In the genomic region with DNA sequence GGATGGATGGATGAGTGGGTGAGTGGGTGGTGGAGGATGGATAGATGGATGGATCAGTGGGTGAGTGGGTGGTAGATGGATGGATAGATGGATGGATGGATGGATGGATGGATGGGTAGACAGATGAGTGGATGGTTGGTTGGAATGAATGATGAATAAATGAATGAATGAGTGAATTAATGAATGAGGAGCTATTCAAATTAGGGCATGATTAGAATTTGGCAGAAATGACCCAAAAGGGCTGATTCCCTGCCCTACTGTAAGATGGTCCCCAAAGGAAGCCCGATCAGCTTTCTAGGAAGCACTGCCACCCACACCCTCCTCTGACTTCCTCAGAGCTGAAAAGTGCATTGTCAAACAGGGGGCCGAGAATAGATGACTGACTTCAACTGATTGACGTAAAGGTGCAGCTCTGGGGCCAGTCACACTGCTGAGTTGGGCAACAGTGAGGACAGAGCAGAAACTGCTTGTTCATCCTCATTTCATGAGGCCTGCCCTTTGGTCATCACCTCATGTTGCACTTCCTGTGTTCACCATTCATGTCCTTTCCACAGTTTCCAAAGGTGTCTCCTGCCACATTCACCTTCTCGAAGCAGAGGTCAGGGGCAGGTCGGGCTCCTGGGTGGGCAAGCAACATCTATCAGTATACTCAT, we compare ENCODE assay signal across 1 cellular context.
TF ChIP-seq lines count a peak whose summit lies in the region.

No MANE protein-coding gene starts in this region.

TF ChIP-seq in K562, 482 proteins besides CTCF, POLR2A, EP300 and RAD21 (continued from another document and continues in another):
- TF ChIP-seq MTF1 (CRISPR knock-in tag; IDR thresholded peaks at IDR 0.05; ENCODE audit: borderline replicate concordance) = no peak
- no peak for TF ChIP-seq ATF1 (CRISPR knock-in tag; IDR thresholded peaks at IDR 0.05)
- 0 out of 2 replicates have a peak, but pooled peaks have one; percentile 27 for TF ChIP-seq ATF1 (tag; IDR thresholded peaks at IDR 0.05)
- TF ChIP-seq RBBP5 (IDR thresholded peaks at IDR 0.05; ENCODE audit: borderline replicate concordance, insufficient read depth, low read length, poor library complexity, severe bottlenecking) = no peak
- no peak for TF ChIP-seq XRCC4 (IDR thresholded peaks at IDR 0.05; ENCODE audit: extremely low read depth, insufficient read depth, insufficient read length)
- no peak for TF ChIP-seq STAT5A (IDR thresholded peaks at IDR 0.05; ENCODE audit: borderline replicate concordance, low read length)
- TF ChIP-seq POLR2AphosphoS2 (IDR thresholded peaks at IDR 0.05; ENCODE audit: low read length) = no peak
- TF ChIP-seq NFRKB (IDR thresholded peaks at IDR 0.05; ENCODE audit: low read depth) = no peak
- TF ChIP-seq RBFOX2 (IDR thresholded peaks at IDR 0.05; ENCODE audit: low read depth, low read length) = no peak
- TF ChIP-seq ELF4 (CRISPR knock-in tag; IDR thresholded peaks at IDR 0.05) = no peak
- TF ChIP-seq PHF8 (IDR thresholded peaks at IDR 0.05; ENCODE audit: borderline replicate concordance, low read length) = no peak
- TF ChIP-seq EHMT2 (IDR thresholded peaks at IDR 0.05) = peak; percentile 7; the same call in 1 of the 2 replicates
- TF ChIP-seq, protein P1, sequence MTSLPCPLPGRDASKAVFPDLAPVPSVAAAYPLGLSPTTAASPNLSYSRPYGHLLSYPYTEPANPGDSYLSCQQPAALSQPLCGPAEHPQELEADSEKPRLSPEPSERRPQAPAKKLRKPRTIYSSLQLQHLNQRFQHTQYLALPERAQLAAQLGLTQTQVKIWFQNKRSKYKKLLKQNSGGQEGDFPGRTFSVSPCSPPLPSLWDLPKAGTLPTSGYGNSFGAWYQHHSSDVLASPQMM (CRISPR knock-in tag; IDR thresholded peaks at IDR 0.05) = no peak
- TF ChIP-seq NR4A1 (CRISPR knock-in tag; IDR thresholded peaks at IDR 0.05) = no peak
- 0 out of 2 replicates have a peak, but pooled peaks have one; percentile 32 for TF ChIP-seq NR4A1 (tag; IDR thresholded peaks at IDR 0.05)
- TF ChIP-seq, protein P2, sequence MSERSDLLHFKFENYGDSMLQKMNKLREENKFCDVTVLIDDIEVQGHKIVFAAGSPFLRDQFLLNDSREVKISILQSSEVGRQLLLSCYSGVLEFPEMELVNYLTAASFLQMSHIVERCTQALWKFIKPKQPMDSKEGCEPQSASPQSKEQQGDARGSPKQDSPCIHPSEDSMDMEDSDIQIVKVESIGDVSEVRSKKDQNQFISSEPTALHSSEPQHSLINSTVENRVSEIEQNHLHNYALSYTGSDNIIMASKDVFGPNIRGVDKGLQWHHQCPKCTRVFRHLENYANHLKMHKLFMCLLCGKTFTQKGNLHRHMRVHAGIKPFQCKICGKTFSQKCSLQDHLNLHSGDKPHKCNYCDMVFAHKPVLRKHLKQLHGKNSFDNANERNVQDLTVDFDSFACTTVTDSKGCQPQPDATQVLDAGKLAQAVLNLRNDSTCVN (CRISPR knock-in tag; IDR thresholded peaks at IDR 0.05) = no peak
- TF ChIP-seq GABPB1 (CRISPR knock-in tag; IDR thresholded peaks at IDR 0.05) = no peak
- no peak for TF ChIP-seq CHD1 (IDR thresholded peaks at IDR 0.05; ENCODE audit: low read length)
- TF ChIP-seq GABPB2 (CRISPR knock-in tag; conservative IDR thresholded peaks at IDR 0.05) = no peak
- TF ChIP-seq, protein P3, sequence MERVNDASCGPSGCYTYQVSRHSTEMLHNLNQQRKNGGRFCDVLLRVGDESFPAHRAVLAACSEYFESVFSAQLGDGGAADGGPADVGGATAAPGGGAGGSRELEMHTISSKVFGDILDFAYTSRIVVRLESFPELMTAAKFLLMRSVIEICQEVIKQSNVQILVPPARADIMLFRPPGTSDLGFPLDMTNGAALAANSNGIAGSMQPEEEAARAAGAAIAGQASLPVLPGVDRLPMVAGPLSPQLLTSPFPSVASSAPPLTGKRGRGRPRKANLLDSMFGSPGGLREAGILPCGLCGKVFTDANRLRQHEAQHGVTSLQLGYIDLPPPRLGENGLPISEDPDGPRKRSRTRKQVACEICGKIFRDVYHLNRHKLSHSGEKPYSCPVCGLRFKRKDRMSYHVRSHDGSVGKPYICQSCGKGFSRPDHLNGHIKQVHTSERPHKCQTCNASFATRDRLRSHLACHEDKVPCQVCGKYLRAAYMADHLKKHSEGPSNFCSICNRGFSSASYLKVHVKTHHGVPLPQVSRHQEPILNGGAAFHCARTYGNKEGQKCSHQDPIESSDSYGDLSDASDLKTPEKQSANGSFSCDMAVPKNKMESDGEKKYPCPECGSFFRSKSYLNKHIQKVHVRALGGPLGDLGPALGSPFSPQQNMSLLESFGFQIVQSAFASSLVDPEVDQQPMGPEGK (CRISPR knock-in tag; IDR thresholded peaks at IDR 0.05; ENCODE audit: borderline replicate concordance) = no peak
- TF ChIP-seq, protein P4, sequence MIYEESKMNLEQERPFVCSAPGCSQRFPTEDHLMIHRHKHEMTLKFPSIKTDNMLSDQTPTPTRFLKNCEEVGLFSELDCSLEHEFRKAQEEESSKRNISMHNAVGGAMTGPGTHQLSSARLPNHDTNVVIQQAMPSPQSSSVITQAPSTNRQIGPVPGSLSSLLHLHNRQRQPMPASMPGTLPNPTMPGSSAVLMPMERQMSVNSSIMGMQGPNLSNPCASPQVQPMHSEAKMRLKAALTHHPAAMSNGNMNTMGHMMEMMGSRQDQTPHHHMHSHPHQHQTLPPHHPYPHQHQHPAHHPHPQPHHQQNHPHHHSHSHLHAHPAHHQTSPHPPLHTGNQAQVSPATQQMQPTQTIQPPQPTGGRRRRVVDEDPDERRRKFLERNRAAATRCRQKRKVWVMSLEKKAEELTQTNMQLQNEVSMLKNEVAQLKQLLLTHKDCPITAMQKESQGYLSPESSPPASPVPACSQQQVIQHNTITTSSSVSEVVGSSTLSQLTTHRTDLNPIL (CRISPR knock-in tag; IDR thresholded peaks at IDR 0.05) = no peak
- no peak for TF ChIP-seq NFXL1 (CRISPR knock-in tag; IDR thresholded peaks at IDR 0.05)
- TF ChIP-seq, protein P5, sequence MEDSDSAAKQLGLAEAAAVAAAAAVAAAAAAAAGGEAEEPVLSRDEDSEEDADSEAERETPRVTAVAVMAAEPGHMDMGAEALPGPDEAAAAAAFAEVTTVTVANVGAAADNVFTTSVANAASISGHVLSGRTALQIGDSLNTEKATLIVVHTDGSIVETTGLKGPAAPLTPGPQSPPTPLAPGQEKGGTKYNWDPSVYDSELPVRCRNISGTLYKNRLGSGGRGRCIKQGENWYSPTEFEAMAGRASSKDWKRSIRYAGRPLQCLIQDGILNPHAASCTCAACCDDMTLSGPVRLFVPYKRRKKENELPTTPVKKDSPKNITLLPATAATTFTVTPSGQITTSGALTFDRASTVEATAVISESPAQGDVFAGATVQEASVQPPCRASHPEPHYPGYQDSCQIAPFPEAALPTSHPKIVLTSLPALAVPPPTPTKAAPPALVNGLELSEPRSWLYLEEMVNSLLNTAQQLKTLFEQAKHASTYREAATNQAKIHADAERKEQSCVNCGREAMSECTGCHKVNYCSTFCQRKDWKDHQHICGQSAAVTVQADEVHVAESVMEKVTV (CRISPR knock-in tag; IDR thresholded peaks at IDR 0.05) = no peak
- TF ChIP-seq, protein P6, sequence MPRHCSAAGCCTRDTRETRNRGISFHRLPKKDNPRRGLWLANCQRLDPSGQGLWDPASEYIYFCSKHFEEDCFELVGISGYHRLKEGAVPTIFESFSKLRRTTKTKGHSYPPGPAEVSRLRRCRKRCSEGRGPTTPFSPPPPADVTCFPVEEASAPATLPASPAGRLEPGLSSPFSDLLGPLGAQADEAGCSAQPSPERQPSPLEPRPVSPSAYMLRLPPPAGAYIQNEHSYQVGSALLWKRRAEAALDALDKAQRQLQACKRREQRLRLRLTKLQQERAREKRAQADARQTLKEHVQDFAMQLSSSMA (CRISPR knock-in tag; IDR thresholded peaks at IDR 0.05) = no peak
- TF ChIP-seq RCOR1 (IDR thresholded peaks at IDR 0.05; ENCODE audit: borderline replicate concordance in 1 of 2, low read depth in 2 of 2, low read length in 2 of 2) = peak in 1 of 2 experiments; percentile 40; a peak in 1 of 4 replicates
- TF ChIP-seq ZNF274 (IDR thresholded peaks at IDR 0.05; ENCODE audit: borderline replicate concordance, low read depth, low read length) = no peak
- TF ChIP-seq YY1 (IDR thresholded peaks at IDR 0.05; ENCODE audit: borderline replicate concordance in 1 of 3, control insufficient read depth in 1 of 3, extremely low read depth in 1 of 3, insufficient read depth in 3 of 3, insufficient read length in 1 of 3, insufficient replicate concordance in 2 of 3, low read depth in 1 of 3, low read length in 2 of 3) = no peak
- no peak for TF ChIP-seq SIX5 (IDR thresholded peaks at IDR 0.05; ENCODE audit: borderline replicate concordance in 1 of 2, insufficient read depth in 1 of 2, low read depth in 1 of 2, low read length in 2 of 2)
- TF ChIP-seq NFE2 (IDR thresholded peaks at IDR 0.05; ENCODE audit: low read depth) = peak; percentile 81
- TF ChIP-seq XRCC3 (IDR thresholded peaks at IDR 0.05) = no peak
- TF ChIP-seq, protein P7, sequence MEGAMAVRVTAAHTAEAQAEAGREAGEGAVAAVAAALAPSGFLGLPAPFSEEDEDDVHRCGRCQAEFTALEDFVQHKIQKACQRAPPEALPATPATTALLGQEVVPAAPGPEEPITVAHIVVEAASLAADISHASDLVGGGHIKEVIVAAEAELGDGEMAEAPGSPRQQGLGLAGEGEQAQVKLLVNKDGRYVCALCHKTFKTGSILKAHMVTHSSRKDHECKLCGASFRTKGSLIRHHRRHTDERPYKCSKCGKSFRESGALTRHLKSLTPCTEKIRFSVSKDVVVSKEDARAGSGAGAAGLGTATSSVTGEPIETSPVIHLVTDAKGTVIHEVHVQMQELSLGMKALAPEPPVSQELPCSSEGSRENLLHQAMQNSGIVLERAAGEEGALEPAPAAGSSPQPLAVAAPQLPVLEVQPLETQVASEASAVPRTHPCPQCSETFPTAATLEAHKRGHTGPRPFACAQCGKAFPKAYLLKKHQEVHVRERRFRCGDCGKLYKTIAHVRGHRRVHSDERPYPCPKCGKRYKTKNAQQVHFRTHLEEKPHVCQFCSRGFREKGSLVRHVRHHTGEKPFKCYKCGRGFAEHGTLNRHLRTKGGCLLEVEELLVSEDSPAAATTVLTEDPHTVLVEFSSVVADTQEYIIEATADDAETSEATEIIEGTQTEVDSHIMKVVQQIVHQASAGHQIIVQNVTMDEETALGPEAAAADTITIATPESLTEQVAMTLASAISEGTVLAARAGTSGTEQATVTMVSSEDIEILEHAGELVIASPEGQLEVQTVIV (CRISPR knock-in tag; IDR thresholded peaks at IDR 0.05; ENCODE audit: borderline replicate concordance) = no peak
- peak; percentile 52; the same call in 1 of the 2 replicates for TF ChIP-seq ZNF134 (CRISPR knock-in tag; conservative IDR thresholded peaks at IDR 0.05)
- TF ChIP-seq, protein P8, sequence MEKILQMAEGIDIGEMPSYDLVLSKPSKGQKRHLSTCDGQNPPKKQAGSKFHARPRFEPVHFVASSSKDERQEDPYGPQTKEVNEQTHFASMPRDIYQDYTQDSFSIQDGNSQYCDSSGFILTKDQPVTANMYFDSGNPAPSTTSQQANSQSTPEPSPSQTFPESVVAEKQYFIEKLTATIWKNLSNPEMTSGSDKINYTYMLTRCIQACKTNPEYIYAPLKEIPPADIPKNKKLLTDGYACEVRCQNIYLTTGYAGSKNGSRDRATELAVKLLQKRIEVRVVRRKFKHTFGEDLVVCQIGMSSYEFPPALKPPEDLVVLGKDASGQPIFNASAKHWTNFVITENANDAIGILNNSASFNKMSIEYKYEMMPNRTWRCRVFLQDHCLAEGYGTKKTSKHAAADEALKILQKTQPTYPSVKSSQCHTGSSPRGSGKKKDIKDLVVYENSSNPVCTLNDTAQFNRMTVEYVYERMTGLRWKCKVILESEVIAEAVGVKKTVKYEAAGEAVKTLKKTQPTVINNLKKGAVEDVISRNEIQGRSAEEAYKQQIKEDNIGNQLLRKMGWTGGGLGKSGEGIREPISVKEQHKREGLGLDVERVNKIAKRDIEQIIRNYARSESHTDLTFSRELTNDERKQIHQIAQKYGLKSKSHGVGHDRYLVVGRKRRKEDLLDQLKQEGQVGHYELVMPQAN (IDR thresholded peaks at IDR 0.05; ENCODE audit: borderline replicate concordance) = no peak
- no peak for TF ChIP-seq NFIC (IDR thresholded peaks at IDR 0.05)
- TF ChIP-seq, protein P9, sequence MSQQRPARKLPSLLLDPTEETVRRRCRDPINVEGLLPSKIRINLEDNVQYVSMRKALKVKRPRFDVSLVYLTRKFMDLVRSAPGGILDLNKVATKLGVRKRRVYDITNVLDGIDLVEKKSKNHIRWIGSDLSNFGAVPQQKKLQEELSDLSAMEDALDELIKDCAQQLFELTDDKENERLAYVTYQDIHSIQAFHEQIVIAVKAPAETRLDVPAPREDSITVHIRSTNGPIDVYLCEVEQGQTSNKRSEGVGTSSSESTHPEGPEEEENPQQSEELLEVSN (IDR thresholded peaks at IDR 0.05; ENCODE audit: borderline replicate concordance in 1 of 2, extremely low read depth in 1 of 2, insufficient read depth in 1 of 2, insufficient read length in 1 of 2, low read depth in 1 of 2, low read length in 1 of 2, poor library complexity in 1 of 2, severe bottlenecking in 1 of 2) = no peak
- TF ChIP-seq RBM17 (IDR thresholded peaks at IDR 0.05; ENCODE audit: borderline replicate concordance, low read depth, low read length) = no peak
- TF ChIP-seq KAT2B (IDR thresholded peaks at IDR 0.05; ENCODE audit: low read depth, low read length) = no peak
- no peak for TF ChIP-seq ZBTB1 (CRISPR knock-in tag; IDR thresholded peaks at IDR 0.05; ENCODE audit: borderline replicate concordance, low read depth)
- no peak for TF ChIP-seq TAL1 (IDR thresholded peaks at IDR 0.05)
- TF ChIP-seq, protein P10, sequence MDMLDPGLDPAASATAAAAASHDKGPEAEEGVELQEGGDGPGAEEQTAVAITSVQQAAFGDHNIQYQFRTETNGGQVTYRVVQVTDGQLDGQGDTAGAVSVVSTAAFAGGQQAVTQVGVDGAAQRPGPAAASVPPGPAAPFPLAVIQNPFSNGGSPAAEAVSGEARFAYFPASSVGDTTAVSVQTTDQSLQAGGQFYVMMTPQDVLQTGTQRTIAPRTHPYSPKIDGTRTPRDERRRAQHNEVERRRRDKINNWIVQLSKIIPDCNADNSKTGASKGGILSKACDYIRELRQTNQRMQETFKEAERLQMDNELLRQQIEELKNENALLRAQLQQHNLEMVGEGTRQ (CRISPR knock-in tag; IDR thresholded peaks at IDR 0.05) = no peak
- TF ChIP-seq ZFPM2 (CRISPR knock-in tag; IDR thresholded peaks at IDR 0.05) = no peak
- TF ChIP-seq TAF7 (tag; IDR thresholded peaks at IDR 0.05) = no peak
- no peak for TF ChIP-seq ZNF197 (CRISPR knock-in tag; IDR thresholded peaks at IDR 0.05; ENCODE audit: low read depth)
- TF ChIP-seq NRF1 (conservative IDR thresholded peaks at IDR 0.05 in 1 of 2, IDR thresholded peaks at IDR 0.05 in 1 of 2) = no peak
